In the genomic region with DNA sequence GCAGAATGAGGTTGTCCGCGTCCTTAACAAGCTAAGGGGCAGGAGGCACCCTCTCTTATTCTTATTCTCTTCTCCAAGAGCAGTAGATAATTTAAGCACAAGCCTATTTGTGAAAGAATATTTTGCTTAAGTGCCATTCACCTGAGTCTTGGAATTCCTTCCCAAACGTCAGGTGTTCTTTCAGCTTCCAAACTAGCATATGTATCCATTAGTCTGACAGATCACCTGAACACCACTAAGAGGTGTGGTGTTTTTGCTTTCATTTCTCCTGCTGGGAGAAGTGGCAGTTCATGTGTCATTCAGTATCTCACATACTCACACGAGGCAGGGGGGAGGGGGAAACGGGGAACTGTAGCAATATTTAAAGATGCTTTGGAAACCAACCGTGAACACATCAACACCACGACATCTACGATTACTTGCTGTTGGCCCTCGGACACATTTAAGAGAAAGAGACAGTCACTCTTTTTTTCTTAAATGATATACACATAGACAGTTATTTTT, we compare ENCODE assay signal across 20 cellular contexts.
"Had no signal": no experiment of that assay in that cellular context is flagged by ENCODE, and none has a peak within 500 bp of the region (broad histone marks: within the 10 kb centered on the region; RNA-seq: fewer than 3 reads in every experiment).

No MANE protein-coding gene starts in this region.

- H3K27me3 ChIP-seq: colonic mucosa, hepatocyte, ovary, right lobe of liver, uterus had no signal

- H3K79me2 ChIP-seq: hepatocyte had no signal

- H3K4me1 ChIP-seq: colonic mucosa, foreskin keratinocyte, right lobe of liver, uterus had no signal

- H3K4me2 ChIP-seq: hepatocyte had no signal

- DNase-seq: activated CD4-positive, alpha-beta T cell treated with anti-CD3 and anti-CD28 coated beads for 48 hours; activated CD4-positive, CD25-positive, alpha-beta regulatory T cell; activated CD8-positive, alpha-beta T cell treated with anti-CD3 and anti-CD28 coated beads, Interleukin-2, amount 10 ng/mL, durations not matched to agents 7 days and 5 days; activated naive CD4-positive, alpha-beta T cell treated with anti-CD3 and anti-CD28 coated beads for 36 hours; activated naive CD8-positive, alpha-beta T cell treated with anti-CD3 and anti-CD28 coated beads, Interleukin-2, amount 50 U/mL, for 24 hours; activated T-cell treated with anti-CD3 and anti-CD28 coated beads, Interleukin-2, amount 50 U/mL, for 24 hours; anterior cingulate cortex; central memory CD4-positive, alpha-beta T cell; colonic mucosa; foreskin keratinocyte; mucosa of descending colon; naive B cell; ovary; right lobe of liver; small intestine; stimulated activated CD4-positive, alpha-beta T cell treated with anti-CD3 and anti-CD28 coated beads, Interleukin-15, amount 100 ng/mL, for 24 hours; stimulated activated CD4-positive, alpha-beta T cell treated with anti-CD3 and anti-CD28 coated beads, Interleukin-2, amount 100 ng/mL, for 48 hours; transverse colon; uterus had no signal

- H3K4me3 ChIP-seq: colonic mucosa, hepatocyte, mucosa of descending colon, ovary, right lobe of liver, transverse colon, uterus had no signal

- H3K36me3 ChIP-seq: colonic mucosa, ovary, right lobe of liver, transverse colon, uterus had no signal

- H3K9me3 ChIP-seq: colonic mucosa, mucosa of descending colon, ovary, right lobe of liver, transverse colon, uterus had no signal

- H3K27ac ChIP-seq: colonic mucosa, foreskin keratinocyte, hepatocyte, ovary, right lobe of liver, transverse colon, uterus had no signal

- H2AFZ ChIP-seq: hepatocyte had no signal
